Comparison of ENCODE assay signal across 1 cellular context in genomic region chr1:116458695-116459094, GRCh38.
TF ChIP-seq lines count a peak whose summit lies in the region.

No MANE protein-coding gene starts in this region.

TF ChIP-seq in H1, 55 proteins besides CTCF, POLR2A, EP300 and RAD21 (continued from another document):
- TF ChIP-seq CHD7 (IDR thresholded peaks at IDR 0.05; ENCODE audit: insufficient replicate concordance, low read length) (no peak), JUND (IDR thresholded peaks at IDR 0.05; ENCODE audit: low read length) (no peak), YY1 (IDR thresholded peaks at IDR 0.05; ENCODE audit: low read depth, low read length) (no peak)
TF ChIP-seq in H1: peak in this region for 0.
